In the genomic region with DNA sequence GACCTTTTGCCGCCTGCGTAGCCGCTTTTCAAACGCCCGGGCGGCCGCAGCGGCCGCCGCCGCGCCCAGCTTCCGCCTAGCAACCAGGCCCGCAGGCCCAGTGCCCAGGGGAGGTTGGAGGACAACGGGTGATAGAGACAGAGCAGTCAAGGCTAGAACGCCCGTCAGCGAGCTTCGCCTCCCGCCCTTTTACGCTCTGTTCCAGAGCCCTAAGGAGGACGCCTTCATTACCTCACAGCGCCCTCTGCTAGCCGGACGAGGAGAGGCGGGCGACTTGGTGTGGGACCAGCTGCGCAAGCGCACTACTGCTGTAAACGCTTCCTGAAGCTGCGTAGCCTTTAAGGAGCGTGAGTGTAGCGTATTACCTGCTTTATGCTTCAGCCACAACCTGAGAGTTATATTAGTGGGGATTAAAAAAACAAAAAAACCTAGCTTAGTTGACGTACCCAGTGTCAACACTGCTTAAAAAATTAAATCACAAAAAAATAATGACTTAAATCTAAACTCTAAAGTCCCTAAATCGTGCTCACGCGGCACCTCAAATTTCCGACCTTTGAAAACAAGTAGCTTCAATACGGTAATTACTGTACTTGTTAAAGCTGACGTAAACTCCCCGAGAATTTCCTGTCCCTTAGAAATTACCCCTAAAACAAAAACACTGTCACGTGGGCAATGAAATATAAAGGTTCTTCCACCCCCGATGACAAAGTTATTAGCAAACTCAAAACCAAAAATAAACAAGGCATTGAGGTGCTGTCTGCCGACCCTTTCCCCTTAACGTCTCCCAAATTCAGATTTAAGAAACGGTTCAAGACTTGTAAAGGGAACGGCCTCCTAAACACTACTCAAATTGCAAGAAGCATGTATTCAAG, we compare ENCODE assay signal across 1 cellular context.
TF ChIP-seq lines count a peak whose summit lies in the region.

Gene CEP120 (minus strand): TSS at position 126 of the 872 bp plus-strand sequence. CDS start 405 bp downstream, outside the sequence.

TF ChIP-seq in liver, 16 proteins besides CTCF, POLR2A, EP300 and RAD21 (continued from another document):
- TF ChIP-seq, protein P1, sequence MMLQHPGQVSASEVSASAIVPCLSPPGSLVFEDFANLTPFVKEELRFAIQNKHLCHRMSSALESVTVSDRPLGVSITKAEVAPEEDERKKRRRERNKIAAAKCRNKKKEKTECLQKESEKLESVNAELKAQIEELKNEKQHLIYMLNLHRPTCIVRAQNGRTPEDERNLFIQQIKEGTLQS (IDR thresholded peaks at IDR 0.05) = peak; percentile 21
